In the genomic region with DNA sequence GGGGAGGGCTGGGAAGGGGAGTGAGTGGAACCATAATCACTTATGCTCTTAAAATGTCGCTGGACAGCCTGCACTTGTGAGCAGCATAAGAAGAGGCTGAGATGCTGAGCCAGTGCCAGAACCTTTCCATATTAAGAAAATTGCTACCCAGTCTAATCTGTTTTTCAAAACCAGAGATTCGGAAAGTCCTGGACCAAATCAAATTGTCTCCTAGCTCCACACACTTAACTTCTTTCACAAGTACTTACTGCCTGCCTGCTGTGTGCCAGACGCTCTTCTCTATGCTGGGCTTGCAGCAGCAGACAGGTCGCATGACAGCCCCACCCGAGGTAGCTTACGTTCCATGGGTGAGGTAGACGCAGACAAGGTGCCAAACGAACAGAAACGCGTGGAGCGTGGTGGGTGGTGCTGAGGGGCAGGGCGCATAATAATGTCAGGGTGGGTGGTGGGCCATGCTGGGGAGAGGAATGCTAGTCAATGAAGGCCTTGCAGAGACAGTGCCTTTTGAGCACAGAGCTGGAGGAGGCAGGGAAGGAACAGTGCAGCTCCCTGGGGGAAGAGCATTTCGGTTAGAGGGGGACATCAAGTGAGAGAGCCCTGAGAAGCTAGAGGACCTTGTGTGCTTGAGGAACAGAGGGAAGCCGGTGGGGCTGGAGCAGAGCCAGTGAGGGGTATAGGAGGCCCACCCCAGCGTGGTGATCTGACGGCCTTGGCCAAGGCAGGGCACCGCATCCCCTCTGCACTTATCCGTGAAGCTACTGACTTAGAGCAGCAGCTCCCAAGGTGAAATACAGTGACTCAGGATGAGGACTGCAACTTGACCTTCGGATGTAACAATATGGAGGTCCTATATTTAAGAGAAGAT, we compare ENCODE assay signal across 23 cellular contexts.
"Had no signal": no experiment of that assay in that cellular context is flagged by ENCODE, and none has a peak within 500 bp of the region (broad histone marks: within the 10 kb centered on the region; RNA-seq: fewer than 3 reads in every experiment).

No MANE protein-coding gene starts in this region.

- H3K9me3 ChIP-seq: gastroesophageal sphincter, mucosa of descending colon, neutrophil, suprapubic skin had no signal

- H3K9me3 Mint-ChIP-seq: activated CD8-positive, alpha-beta T cell treated with anti-CD3 and anti-CD28 coated beads for 36 hours; activated naive CD4-positive, alpha-beta T cell treated with anti-CD3 and anti-CD28 coated beads, Interleukin-2, amount 50 U/mL, for 72 hours; brain; dendritic cell treated with granulocyte-macrophage colony-stimulating factor and Interleukin-4, amounts not matched to agents 40 ng/mL and 50 ng/mL, for 4 days; effector memory CD8-positive, alpha-beta T cell; stimulated activated naive CD8-positive, alpha-beta T cell treated with anti-CD3 and anti-CD28 coated beads, Interleukin-15, Interleukin-2, amounts not matched to agents 100 ng/mL and 50 ng/mL, for 24 hours; type B pancreatic cell had no signal

- H3K4me1 ChIP-seq: suprapubic skin had no signal

- H3K4me3 Mint-ChIP-seq: activated CD8-positive, alpha-beta T cell treated with anti-CD3 and anti-CD28 coated beads for 36 hours; dendritic cell treated with granulocyte-macrophage colony-stimulating factor and Interleukin-4, amounts not matched to agents 40 ng/mL and 50 ng/mL, for 4 days; effector memory CD8-positive, alpha-beta T cell; naive thymus-derived CD4-positive, alpha-beta T cell; stimulated activated naive CD8-positive, alpha-beta T cell treated with anti-CD3 and anti-CD28 coated beads, Interleukin-15, Interleukin-2, amounts not matched to agents 100 ng/mL and 50 ng/mL, for 24 hours; T-helper 17 cell; type B pancreatic cell had no signal

- H3K27ac ChIP-seq: epithelial cell of prostate, gastroesophageal sphincter, neutrophil, skin epidermis, suprapubic skin had no signal

- H3K27ac Mint-ChIP-seq: activated CD8-positive, alpha-beta T cell treated with anti-CD3 and anti-CD28 coated beads for 36 hours; activated naive CD4-positive, alpha-beta T cell treated with anti-CD3 and anti-CD28 coated beads, Interleukin-2, amount 50 U/mL, for 72 hours; dendritic cell treated with granulocyte-macrophage colony-stimulating factor and Interleukin-4, amounts not matched to agents 40 ng/mL and 50 ng/mL, for 4 days; effector memory CD8-positive, alpha-beta T cell; stimulated activated naive CD8-positive, alpha-beta T cell treated with anti-CD3 and anti-CD28 coated beads, Interleukin-15, Interleukin-2, amounts not matched to agents 100 ng/mL and 50 ng/mL, for 24 hours; type B pancreatic cell had no signal

- H3K27me3 ChIP-seq: gastroesophageal sphincter, neutrophil, suprapubic skin had no signal

- H3K4me3 ChIP-seq: gastroesophageal sphincter, mucosa of descending colon, skin epidermis, suprapubic skin had no signal

- H3K27me3 Mint-ChIP-seq: activated CD8-positive, alpha-beta T cell treated with anti-CD3 and anti-CD28 coated beads for 36 hours; brain; dendritic cell treated with granulocyte-macrophage colony-stimulating factor and Interleukin-4, amounts not matched to agents 40 ng/mL and 50 ng/mL, for 4 days; effector memory CD8-positive, alpha-beta T cell; naive thymus-derived CD4-positive, alpha-beta T cell; stimulated activated naive CD8-positive, alpha-beta T cell treated with anti-CD3 and anti-CD28 coated beads, Interleukin-15, Interleukin-2, amounts not matched to agents 100 ng/mL and 50 ng/mL, for 24 hours; T-helper 17 cell; type B pancreatic cell had no signal

- DNase-seq: activated CD4-positive, alpha-beta T cell treated with anti-CD3 and anti-CD28 coated beads for 48 hours; activated CD8-positive, alpha-beta T cell treated with anti-CD3 and anti-CD28 coated beads for 36 hours; activated gamma-delta T cell; activated T-cell treated with anti-CD3 and anti-CD28 coated beads, Interleukin-2, amount 50 U/mL, for 48 hours; amygdala; cerebellar nuclear complex; effector memory CD8-positive, alpha-beta T cell; mucosa of descending colon; naive thymus-derived CD4-positive, alpha-beta T cell; stimulated activated CD4-positive, alpha-beta T cell treated with anti-CD3 and anti-CD28 coated beads, Interleukin-4, amount 100 ng/mL, for 4 hours; stimulated activated CD8-positive, alpha-beta memory T cell treated with anti-CD3 and anti-CD28 coated beads, Interleukin-4, amount 100 ng/mL, for 48 hours; T-helper 17 cell had no signal

- ATAC-seq: activated CD8-positive, alpha-beta T cell treated with anti-CD3 and anti-CD28 coated beads for 36 hours; effector memory CD8-positive, alpha-beta T cell; gastroesophageal sphincter; left lobe of liver; mucosa of descending colon; naive thymus-derived CD4-positive, alpha-beta T cell; T-helper 17 cell had no signal
